In the genomic region with DNA sequence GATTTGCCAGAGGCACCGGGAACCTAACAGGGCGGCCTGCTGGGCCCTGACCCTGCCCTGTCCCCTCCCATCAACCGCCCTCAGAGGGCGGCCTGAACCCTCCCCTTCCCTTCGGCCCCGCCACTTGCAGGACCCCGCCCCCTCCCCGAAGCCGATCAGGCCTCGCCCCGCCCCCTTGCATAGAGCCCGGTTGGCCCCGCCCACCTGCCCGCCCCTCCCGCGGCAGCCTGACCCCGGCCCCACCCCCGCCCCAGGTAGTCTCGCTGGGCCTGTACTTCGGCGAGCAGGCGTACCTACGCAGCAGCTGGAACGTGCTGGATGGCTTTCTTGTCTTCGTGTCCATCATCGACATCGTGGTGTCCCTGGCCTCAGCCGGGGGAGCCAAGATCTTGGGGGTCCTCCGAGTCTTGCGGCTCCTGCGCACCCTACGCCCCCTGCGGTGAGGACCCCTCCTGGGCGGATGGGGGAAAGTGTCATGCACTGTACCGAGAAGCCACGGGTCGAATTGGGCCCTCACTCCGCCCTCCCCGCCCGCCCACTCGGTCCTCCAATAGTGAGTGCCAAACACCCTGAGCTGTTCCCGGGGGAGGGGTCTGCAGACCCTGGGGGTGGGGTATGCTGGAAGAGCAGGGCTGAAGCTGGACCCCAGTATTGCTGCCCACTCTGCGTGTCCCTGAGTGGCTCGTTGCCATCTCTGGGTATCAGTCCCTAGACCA, we compare ENCODE assay signal across 1 cellular context.
TF ChIP-seq lines count a peak whose summit lies in the region.

No MANE protein-coding gene starts in this region.

TF ChIP-seq in IMR-90, 13 proteins besides CTCF, POLR2A, EP300 and RAD21:
- TF ChIP-seq CHD1 (IDR thresholded peaks at IDR 0.05; ENCODE audit: low read depth, low read length) (no peak), SMC3 (IDR thresholded peaks at IDR 0.05; ENCODE audit: low read depth, low read length) (no peak), ELK1 (IDR thresholded peaks at IDR 0.05; ENCODE audit: borderline replicate concordance, low read depth, low read length) (no peak), MXI1 (IDR thresholded peaks at IDR 0.05; ENCODE audit: borderline replicate concordance, low read depth, low read length) (no peak), RFX5 (IDR thresholded peaks at IDR 0.05; ENCODE audit: low read depth, low read length) (no peak), MAZ (IDR thresholded peaks at IDR 0.05; ENCODE audit: borderline replicate concordance, low read depth, low read length) (no peak), RCOR1 (IDR thresholded peaks at IDR 0.05; ENCODE audit: insufficient replicate concordance, low read length) (no peak), FOS (IDR thresholded peaks at IDR 0.05; ENCODE audit: low read depth, low read length) (no peak), BHLHE40 (IDR thresholded peaks at IDR 0.05; ENCODE audit: low read depth, low read length) (no peak), MAFK (IDR thresholded peaks at IDR 0.05; ENCODE audit: low read depth, low read length) (no peak), CEBPB (IDR thresholded peaks at IDR 0.05; ENCODE audit: low read depth, low read length) (no peak), NFE2L2 (IDR thresholded peaks at IDR 0.05; ENCODE audit: low read depth, low read length) (no peak)
- TF ChIP-seq, protein P1, sequence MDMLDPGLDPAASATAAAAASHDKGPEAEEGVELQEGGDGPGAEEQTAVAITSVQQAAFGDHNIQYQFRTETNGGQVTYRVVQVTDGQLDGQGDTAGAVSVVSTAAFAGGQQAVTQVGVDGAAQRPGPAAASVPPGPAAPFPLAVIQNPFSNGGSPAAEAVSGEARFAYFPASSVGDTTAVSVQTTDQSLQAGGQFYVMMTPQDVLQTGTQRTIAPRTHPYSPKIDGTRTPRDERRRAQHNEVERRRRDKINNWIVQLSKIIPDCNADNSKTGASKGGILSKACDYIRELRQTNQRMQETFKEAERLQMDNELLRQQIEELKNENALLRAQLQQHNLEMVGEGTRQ (IDR thresholded peaks at IDR 0.05; ENCODE audit: low read depth, low read length), result no peak
